Comparison of ENCODE assay signal across 2 cellular contexts in the genomic region with DNA sequence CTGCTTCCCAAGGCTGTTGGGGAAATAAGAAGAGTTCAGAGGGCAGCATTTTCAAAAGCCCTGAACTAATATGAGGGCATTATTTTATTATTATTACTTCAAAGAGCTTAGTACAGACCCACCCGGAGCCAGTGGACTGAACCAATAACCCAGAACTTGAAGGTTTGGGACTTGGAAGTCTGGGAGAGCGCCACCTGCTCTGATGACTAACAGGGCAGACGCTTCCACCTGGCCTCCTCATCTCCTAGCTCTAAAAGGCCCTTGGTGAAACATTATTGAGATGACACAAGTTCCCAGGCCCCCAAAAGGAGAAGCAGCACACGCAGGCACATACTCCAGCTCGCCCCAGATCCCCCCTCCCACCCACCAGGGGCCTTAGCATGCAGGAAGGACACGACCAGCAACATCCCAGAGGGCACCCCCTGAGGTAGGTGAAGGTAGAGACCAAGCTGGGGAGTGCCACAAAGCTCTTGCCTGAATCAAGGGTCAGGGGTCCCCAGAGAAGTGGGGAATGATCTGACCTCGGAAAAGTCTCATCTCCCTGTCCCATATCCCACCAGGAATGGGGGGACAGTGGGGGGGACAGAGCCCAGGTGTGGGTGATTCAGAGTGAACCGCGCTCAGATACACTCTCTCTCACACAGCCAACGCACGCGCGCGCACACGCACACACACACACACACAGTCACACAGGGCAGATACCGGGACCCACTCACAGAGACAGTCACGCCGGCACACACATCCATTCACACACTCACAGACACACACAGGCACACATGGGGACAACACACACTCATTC.
TF ChIP-seq lines count a peak whose summit lies in the region.

No MANE protein-coding gene starts in this region.

TF ChIP-seq in HEK293, 187 proteins besides CTCF, POLR2A, EP300 and RAD21:
- TF ChIP-seq ZNF558 (tag by site-specific recombination; IDR thresholded peaks at IDR 0.05) (no peak), MZF1 (tag by site-specific recombination; IDR thresholded peaks at IDR 0.05; ENCODE audit: borderline replicate concordance) (no peak), ZFP69B (tag by site-specific recombination; IDR thresholded peaks at IDR 0.05) (peak; percentile 76), ZNF843 (tag by site-specific recombination; IDR thresholded peaks at IDR 0.05) (0 out of 2 replicates have a peak, but pooled peaks have one; percentile 21), ZNF133 (tag by site-specific recombination; IDR thresholded peaks at IDR 0.05) (0 out of 2 replicates have a peak, but pooled peaks have one; percentile 10)
- TF ChIP-seq, protein P1, sequence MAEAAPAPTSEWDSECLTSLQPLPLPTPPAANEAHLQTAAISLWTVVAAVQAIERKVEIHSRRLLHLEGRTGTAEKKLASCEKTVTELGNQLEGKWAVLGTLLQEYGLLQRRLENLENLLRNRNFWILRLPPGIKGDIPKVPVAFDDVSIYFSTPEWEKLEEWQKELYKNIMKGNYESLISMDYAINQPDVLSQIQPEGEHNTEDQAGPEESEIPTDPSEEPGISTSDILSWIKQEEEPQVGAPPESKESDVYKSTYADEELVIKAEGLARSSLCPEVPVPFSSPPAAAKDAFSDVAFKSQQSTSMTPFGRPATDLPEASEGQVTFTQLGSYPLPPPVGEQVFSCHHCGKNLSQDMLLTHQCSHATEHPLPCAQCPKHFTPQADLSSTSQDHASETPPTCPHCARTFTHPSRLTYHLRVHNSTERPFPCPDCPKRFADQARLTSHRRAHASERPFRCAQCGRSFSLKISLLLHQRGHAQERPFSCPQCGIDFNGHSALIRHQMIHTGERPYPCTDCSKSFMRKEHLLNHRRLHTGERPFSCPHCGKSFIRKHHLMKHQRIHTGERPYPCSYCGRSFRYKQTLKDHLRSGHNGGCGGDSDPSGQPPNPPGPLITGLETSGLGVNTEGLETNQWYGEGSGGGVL (tag by site-specific recombination; IDR thresholded peaks at IDR 0.05), result no peak
- TF ChIP-seq, protein P2, sequence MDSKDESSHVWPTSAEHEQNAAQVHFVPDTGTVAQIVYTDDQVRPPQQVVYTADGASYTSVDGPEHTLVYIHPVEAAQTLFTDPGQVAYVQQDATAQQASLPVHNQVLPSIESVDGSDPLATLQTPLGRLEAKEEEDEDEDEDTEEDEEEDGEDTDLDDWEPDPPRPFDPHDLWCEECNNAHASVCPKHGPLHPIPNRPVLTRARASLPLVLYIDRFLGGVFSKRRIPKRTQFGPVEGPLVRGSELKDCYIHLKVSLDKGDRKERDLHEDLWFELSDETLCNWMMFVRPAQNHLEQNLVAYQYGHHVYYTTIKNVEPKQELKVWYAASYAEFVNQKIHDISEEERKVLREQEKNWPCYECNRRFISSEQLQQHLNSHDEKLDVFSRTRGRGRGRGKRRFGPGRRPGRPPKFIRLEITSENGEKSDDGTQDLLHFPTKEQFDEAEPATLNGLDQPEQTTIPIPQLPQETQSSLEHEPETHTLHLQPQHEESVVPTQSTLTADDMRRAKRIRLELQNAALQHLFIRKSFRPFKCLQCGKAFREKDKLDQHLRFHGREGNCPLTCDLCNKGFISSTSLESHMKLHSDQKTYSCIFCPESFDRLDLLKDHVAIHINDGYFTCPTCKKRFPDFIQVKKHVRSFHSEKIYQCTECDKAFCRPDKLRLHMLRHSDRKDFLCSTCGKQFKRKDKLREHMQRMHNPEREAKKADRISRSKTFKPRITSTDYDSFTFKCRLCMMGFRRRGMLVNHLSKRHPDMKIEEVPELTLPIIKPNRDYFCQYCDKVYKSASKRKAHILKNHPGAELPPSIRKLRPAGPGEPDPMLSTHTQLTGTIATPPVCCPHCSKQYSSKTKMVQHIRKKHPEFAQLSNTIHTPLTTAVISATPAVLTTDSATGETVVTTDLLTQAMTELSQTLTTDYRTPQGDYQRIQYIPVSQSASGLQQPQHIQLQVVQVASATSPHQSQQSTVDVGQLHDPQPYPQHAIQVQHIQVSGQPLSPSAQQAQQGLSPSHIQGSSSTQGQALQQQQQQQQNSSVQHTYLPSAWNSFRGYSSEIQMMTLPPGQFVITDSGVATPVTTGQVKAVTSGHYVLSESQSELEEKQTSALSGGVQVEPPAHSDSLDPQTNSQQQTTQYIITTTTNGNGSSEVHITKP (tag by site-specific recombination; IDR thresholded peaks at IDR 0.05), result peak; percentile 16; the same call in 1 of the 2 replicates
- TF ChIP-seq, protein P3, sequence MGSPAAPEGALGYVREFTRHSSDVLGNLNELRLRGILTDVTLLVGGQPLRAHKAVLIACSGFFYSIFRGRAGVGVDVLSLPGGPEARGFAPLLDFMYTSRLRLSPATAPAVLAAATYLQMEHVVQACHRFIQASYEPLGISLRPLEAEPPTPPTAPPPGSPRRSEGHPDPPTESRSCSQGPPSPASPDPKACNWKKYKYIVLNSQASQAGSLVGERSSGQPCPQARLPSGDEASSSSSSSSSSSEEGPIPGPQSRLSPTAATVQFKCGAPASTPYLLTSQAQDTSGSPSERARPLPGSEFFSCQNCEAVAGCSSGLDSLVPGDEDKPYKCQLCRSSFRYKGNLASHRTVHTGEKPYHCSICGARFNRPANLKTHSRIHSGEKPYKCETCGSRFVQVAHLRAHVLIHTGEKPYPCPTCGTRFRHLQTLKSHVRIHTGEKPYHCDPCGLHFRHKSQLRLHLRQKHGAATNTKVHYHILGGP (tag by site-specific recombination; IDR thresholded peaks at IDR 0.05), result 0 out of 2 replicates have a peak, but pooled peaks have one; percentile 30
- TF ChIP-seq, protein P4, sequence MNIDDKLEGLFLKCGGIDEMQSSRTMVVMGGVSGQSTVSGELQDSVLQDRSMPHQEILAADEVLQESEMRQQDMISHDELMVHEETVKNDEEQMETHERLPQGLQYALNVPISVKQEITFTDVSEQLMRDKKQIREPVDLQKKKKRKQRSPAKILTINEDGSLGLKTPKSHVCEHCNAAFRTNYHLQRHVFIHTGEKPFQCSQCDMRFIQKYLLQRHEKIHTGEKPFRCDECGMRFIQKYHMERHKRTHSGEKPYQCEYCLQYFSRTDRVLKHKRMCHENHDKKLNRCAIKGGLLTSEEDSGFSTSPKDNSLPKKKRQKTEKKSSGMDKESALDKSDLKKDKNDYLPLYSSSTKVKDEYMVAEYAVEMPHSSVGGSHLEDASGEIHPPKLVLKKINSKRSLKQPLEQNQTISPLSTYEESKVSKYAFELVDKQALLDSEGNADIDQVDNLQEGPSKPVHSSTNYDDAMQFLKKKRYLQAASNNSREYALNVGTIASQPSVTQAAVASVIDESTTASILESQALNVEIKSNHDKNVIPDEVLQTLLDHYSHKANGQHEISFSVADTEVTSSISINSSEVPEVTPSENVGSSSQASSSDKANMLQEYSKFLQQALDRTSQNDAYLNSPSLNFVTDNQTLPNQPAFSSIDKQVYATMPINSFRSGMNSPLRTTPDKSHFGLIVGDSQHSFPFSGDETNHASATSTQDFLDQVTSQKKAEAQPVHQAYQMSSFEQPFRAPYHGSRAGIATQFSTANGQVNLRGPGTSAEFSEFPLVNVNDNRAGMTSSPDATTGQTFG (tag by site-specific recombination; IDR thresholded peaks at IDR 0.05; ENCODE audit: borderline replicate concordance), result peak; percentile 53; the same call in 1 of the 2 replicates
- TF ChIP-seq, protein P5, sequence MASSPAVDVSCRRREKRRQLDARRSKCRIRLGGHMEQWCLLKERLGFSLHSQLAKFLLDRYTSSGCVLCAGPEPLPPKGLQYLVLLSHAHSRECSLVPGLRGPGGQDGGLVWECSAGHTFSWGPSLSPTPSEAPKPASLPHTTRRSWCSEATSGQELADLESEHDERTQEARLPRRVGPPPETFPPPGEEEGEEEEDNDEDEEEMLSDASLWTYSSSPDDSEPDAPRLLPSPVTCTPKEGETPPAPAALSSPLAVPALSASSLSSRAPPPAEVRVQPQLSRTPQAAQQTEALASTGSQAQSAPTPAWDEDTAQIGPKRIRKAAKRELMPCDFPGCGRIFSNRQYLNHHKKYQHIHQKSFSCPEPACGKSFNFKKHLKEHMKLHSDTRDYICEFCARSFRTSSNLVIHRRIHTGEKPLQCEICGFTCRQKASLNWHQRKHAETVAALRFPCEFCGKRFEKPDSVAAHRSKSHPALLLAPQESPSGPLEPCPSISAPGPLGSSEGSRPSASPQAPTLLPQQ (tag by site-specific recombination; IDR thresholded peaks at IDR 0.05), result peak; percentile 82

TF ChIP-seq in GM12878, 131 proteins besides CTCF, POLR2A, EP300 and RAD21:
- peak; percentile 14 for TF ChIP-seq BCL3 (IDR thresholded peaks at IDR 0.05; ENCODE audit: borderline replicate concordance, insufficient read depth, low read depth, low read length, poor library complexity, severe bottlenecking)
- no peak for TF ChIP-seq TARDBP (IDR thresholded peaks at IDR 0.05; ENCODE audit: borderline replicate concordance)
